ENCODE assay signal across 25 cellular contexts in the genomic region with DNA sequence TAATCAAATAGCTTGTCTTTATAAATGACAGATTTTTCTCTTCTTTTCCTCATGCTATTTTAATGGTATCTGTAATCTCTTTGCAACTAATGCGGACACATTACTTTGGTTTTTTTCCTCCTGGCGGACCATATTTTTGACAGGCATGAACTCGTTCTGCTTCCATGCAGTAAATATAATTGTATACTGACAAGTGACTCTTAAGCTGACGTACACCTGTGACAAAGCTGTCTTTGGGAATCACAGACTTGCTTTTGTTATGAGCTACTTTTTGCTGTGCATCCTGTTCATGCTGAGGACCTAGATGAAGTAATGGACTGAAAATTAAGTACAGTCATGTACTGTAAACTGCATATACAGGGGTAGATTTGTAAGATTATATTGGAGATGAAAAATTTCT.
"Had no signal": no experiment of that assay in that cellular context is flagged by ENCODE, and none has a peak within 500 bp of the region (broad histone marks: within the 10 kb centered on the region; RNA-seq: fewer than 3 reads in every experiment).

No MANE protein-coding gene starts in this region.

- H3K79me2 ChIP-seq: parathyroid adenoma had no signal

- H2AFZ ChIP-seq: neural progenitor cell, parathyroid adenoma had no signal

- H3K36me3 ChIP-seq: neural progenitor cell, ovary, right lobe of liver, sigmoid colon, stomach, suprapubic skin, tibial artery, transverse colon, upper lobe of right lung, uterus had no signal

- DNase-seq: naive thymus-derived CD8-positive, alpha-beta T cell; nephron progenitor cell; occipital lobe; ovary; posterior cingulate gyrus; psoas muscle; right cardiac atrium; right lobe of liver; sigmoid colon; small intestine; stimulated activated CD4-positive, alpha-beta T cell treated with anti-CD3 and anti-CD28 coated beads, Interleukin-15, amount 100 ng/mL, for 24 hours; stimulated activated CD4-positive, alpha-beta T cell treated with anti-CD3 and anti-CD28 coated beads, Interleukin-2, amount 100 ng/mL, for 24 hours; stimulated activated CD4-positive, alpha-beta T cell treated with anti-CD3 and anti-CD28 coated beads, Interleukin-2, amount 100 ng/mL, for 48 hours; stimulated activated CD4-positive, alpha-beta T cell treated with anti-CD3 and anti-CD28 coated beads, Interleukin-4, amount 100 ng/mL, for 24 hours; stimulated activated naive B cell treated with anti-CD40 and anti-IgM and Interleukin-4, amounts not matched to agents 10 μg/mL and 1 μg/mL and 100 μg/mL, for 72 hours; stimulated activated naive CD4-positive, alpha-beta T cell treated with Interleukin-2 at 50 U/mL for 16 hours; stomach; testis; tibial artery; transverse colon; upper lobe of right lung; uterus had no signal

- H3K4me3 ChIP-seq: neural progenitor cell, ovary, psoas muscle, right lobe of liver, sigmoid colon, stomach, suprapubic skin, testis, tibial artery, transverse colon, upper lobe of right lung, uterus had no signal

- H3K9ac ChIP-seq: neural progenitor cell, parathyroid adenoma had no signal

- H3K4me2 ChIP-seq: neural progenitor cell had no signal

- H3K27ac ChIP-seq: neural progenitor cell, ovary, parathyroid adenoma, psoas muscle, right lobe of liver, sigmoid colon, stomach, suprapubic skin, testis, tibial artery, transverse colon, upper lobe of right lung, uterus had no signal

- H3K27me3 ChIP-seq: neural progenitor cell, ovary, right lobe of liver, sigmoid colon, stomach, suprapubic skin, testis, tibial artery, transverse colon, upper lobe of right lung, uterus had no signal

- H3K9me3 ChIP-seq: ovary, psoas muscle, right lobe of liver, sigmoid colon, stomach, suprapubic skin, testis, tibial artery, transverse colon, upper lobe of right lung, uterus had no signal
